Comparison of ENCODE assay signal across 8 cellular contexts in genomic region chr4:140427104-140427918, GRCh38. TPM values are rescaled to one million over a fixed set of nuclear protein-coding genes. Genes with fewer than 3 reads are reported as not detected.
DNase-seq lines count a peak whose midpoint lies in the region; ATAC-seq and TF ChIP-seq lines count a peak whose summit lies in the region.

A gene with protein sequence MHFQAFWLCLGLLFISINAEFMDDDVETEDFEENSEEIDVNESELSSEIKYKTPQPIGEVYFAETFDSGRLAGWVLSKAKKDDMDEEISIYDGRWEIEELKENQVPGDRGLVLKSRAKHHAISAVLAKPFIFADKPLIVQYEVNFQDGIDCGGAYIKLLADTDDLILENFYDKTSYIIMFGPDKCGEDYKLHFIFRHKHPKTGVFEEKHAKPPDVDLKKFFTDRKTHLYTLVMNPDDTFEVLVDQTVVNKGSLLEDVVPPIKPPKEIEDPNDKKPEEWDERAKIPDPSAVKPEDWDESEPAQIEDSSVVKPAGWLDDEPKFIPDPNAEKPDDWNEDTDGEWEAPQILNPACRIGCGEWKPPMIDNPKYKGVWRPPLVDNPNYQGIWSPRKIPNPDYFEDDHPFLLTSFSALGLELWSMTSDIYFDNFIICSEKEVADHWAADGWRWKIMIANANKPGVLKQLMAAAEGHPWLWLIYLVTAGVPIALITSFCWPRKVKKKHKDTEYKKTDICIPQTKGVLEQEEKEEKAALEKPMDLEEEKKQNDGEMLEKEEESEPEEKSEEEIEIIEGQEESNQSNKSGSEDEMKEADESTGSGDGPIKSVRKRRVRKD (minus strand): TSS chr4:140427648. CDS start chr4:140413078, 14,570 bp downstream.

- intact Hi-C loops in left ventricle myocardium superior (cut with micrococcal nuclease) = no loop called here
- intact Hi-C loops in posterior cingulate gyrus (cut with DNase I) = no loop called here

- H3K36me3 ChIP-seq in Loucy (ENCODE audit: insufficient read depth, low read length) = no peaks in the 10 kb centered on the region

- no peaks in the 10 kb centered on the region for H3F3A ChIP-seq in Loucy (ENCODE audit: low read depth)

- H3K9me2 ChIP-seq in Loucy (replicated peaks; ENCODE audit: low read depth, low read length) = no peaks in the 10 kb centered on the region

- H3K27me3 ChIP-seq in Loucy (ENCODE audit: insufficient read depth, low read length, poor library complexity, severe bottlenecking) = no peaks in the 10 kb centered on the region

- TF ChIP-seq CTCF in Loucy (conservative IDR thresholded peaks at IDR 0.05; ENCODE audit: low read length) = peak; percentile 59

- in situ Hi-C loops in G401 (cut with HindIII; ENCODE audit: low sequenced_read_pairs) (no loop called here), SK-MEL-5 (cut with HindIII; ENCODE audit: low pct_unique_long_range_greater_than_20kb, low sequenced_read_pairs) (no loop called here)

- H4K20me1 ChIP-seq in Loucy (ENCODE audit: insufficient read depth, low read length, poor library complexity, severe bottlenecking) = no peaks in the 10 kb centered on the region

- H3K4me1 ChIP-seq in Loucy (ENCODE audit: insufficient read depth, low read length, poor library complexity, severe bottlenecking) = peaks cover 10% of the 10 kb centered on the region

- H3K4me3 ChIP-seq in Loucy (ENCODE audit: low read length, poor library complexity, severe bottlenecking) = peak within 1 kb of the TSS; percentile 84

- peaks cover 15% of the 10 kb centered on the region for H3K79me2 ChIP-seq in Loucy (ENCODE audit: insufficient read depth, low read length)

- peak within 1 kb of the TSS; percentile 90 for H3K4me2 ChIP-seq in Loucy (ENCODE audit: low read depth, low read length, poor library complexity, severe bottlenecking)

- no peaks in the 10 kb centered on the region for H3K9me3 ChIP-seq in Loucy (ENCODE audit: insufficient read depth, low read depth, low read length)

- peak; percentile 96 for ATAC-seq in left ventricle myocardium superior
- ATAC-seq in GM18873 (IDR thresholded peaks at IDR 0.05; ENCODE audit: low FRiP score, unreplicated experiment) = no peak

- peak within 1 kb of the TSS; percentile 79 for H3K9ac ChIP-seq in Loucy (ENCODE audit: low read depth, low read length, poor library complexity, severe bottlenecking)

- peak within 1 kb of the TSS; percentile 96 for H2AFZ ChIP-seq in Loucy (ENCODE audit: low read length)

- peak; percentile 84 for DNase-seq in G401 (ENCODE audit: low spot score)
- DNase-seq in HCEC 1CT = peak; percentile 49
- DNase-seq in SK-MEL-5 (ENCODE audit: low read depth, low spot score) = peak; percentile 44
- DNase-seq in amniotic epithelial cell (ENCODE audit: low read depth) = peak; percentile 45
- DNase-seq in left ventricle myocardium superior = peak; percentile 89
- peak; percentile 52 to 96 (median 72) for DNase-seq in posterior cingulate gyrus

RNA-seq across cellular contexts. Expression of the gene that starts here (rescaled TPM):
- 3.5 and 3.9 TPM in 2 replicates for total RNA-seq in G401 (2014; rRNA removed; shearing (Covaris generic))
- total RNA-seq in SK-MEL-5 (2014; rRNA removed; shearing (Covaris generic)) = 0.08 and 0.21 TPM in 2 replicates
- 0.09 and 0.44 TPM in 2 replicates for polyA plus RNA-seq in SK-MEL-5 (2015; cell fraction: cytosol; rRNA removed)
- polyA plus RNA-seq in SK-MEL-5 (2015; cell fraction: nucleus; rRNA removed) = 0.09 TPM in 1 of 2 replicates, not detected in the other
- total RNA-seq in left ventricle myocardium superior = 91.1 TPM

Comparison
In these comparisons a context has a peak if more than half of its experiments do, and no peak if none do; other contexts are left out.
1. RNA of the gene that starts here (total RNA-seq): 91.1 TPM in left ventricle myocardium superior (single experiment); 3.5 to 3.9 TPM in G401 and 0.08 to 0.21 TPM in SK-MEL-5; every median in the first group is over 10 times any median in the second.
2. Peak in DNase-seq in SK-MEL-5; RNA of the gene not detected or under 1 TPM.
3. Peak in every context shown above with its lines, with median percentiles within 50 percentile points of each other: DNase-seq.